26 cellular contexts compared by ENCODE assay signal in genomic region chr10:31477584-31477983, GRCh38.
"Had no signal": no experiment of that assay in that cellular context is flagged by ENCODE, and none has a peak within 500 bp of the region (broad histone marks: within the 10 kb centered on the region; RNA-seq: fewer than 3 reads in every experiment).

No MANE protein-coding gene starts in this region.

- FAIRE-seq: colon, frontal cortex had no signal

- ATAC-seq: activated CD4-positive, alpha-beta T cell treated with anti-CD3 and anti-CD28 coated beads for 36 hours; activated T-cell treated with anti-CD3 and anti-CD28 coated beads, Interleukin-2, amount 50 U/mL, for 4 hours; body of pancreas; left ventricle myocardium superior; natural killer cell; stimulated activated naive B cell treated with anti-CD40 and anti-IgM and Interleukin-4, amounts not matched to agents 10 μg/mL and 1 μg/mL and 100 μg/mL, for 72 hours; WTC11 had no signal

- H3K4me3 ChIP-seq: body of pancreas, esophagus squamous epithelium, prostate gland, testis, uterus had no signal

- H3K36me3 ChIP-seq: esophagus squamous epithelium, prostate gland, uterus had no signal

- H3K27me3 ChIP-seq: body of pancreas, esophagus squamous epithelium, testis, uterus had no signal

- DNase-seq: activated CD4-positive, alpha-beta T cell treated with anti-CD3 and anti-CD28 coated beads for 36 hours; activated CD4-positive, alpha-beta T cell treated with anti-CD3 and anti-CD28 coated beads, Interleukin-2, amount 50 U/mL, for 4 hours; activated CD8-positive, alpha-beta memory T cell treated with anti-CD3 and anti-CD28 coated beads for 24 hours; activated CD8-positive, alpha-beta memory T cell treated with anti-CD3 and anti-CD28 coated beads, Interleukin-2, amount 50 U/mL, for 4 hours; activated naive CD4-positive, alpha-beta T cell treated with Interleukin-2 at 50 U/mL for 16 hours; activated naive CD8-positive, alpha-beta T cell treated with anti-CD3 and anti-CD28 coated beads, Interleukin-2, amount 10 ng/mL, durations not matched to agents 7 days and 5 days; activated T-cell treated with anti-CD3 and anti-CD28 coated beads, Interleukin-2, amount 50 U/mL, for 4 hours; amygdala; body of pancreas; esophagus squamous epithelium; head of caudate nucleus; hypothalamus; left ventricle myocardium superior; midbrain; natural killer cell; stimulated activated CD4-positive, alpha-beta T cell treated with anti-CD3 and anti-CD28 coated beads, Interleukin-2, amount 100 ng/mL, for 48 hours; stimulated activated CD8-positive, alpha-beta memory T cell treated with anti-CD3 and anti-CD28 coated beads, Interleukin-4, amount 100 ng/mL, for 48 hours; stimulated activated naive B cell treated with anti-CD40 and anti-IgM and Interleukin-4, amounts not matched to agents 10 μg/mL and 1 μg/mL and 100 μg/mL, for 72 hours; T1000; testis; trophoblast cell; uterus had no signal

- H3K4me1 ChIP-seq: body of pancreas, esophagus squamous epithelium, prostate gland, testis, uterus had no signal

- H3K27ac ChIP-seq: body of pancreas, esophagus squamous epithelium, prostate gland, testis, uterus had no signal

- H3K9me3 ChIP-seq: body of pancreas, prostate gland, testis had no signal
